Comparison of ENCODE assay signal across 29 cellular contexts in the genomic region with DNA sequence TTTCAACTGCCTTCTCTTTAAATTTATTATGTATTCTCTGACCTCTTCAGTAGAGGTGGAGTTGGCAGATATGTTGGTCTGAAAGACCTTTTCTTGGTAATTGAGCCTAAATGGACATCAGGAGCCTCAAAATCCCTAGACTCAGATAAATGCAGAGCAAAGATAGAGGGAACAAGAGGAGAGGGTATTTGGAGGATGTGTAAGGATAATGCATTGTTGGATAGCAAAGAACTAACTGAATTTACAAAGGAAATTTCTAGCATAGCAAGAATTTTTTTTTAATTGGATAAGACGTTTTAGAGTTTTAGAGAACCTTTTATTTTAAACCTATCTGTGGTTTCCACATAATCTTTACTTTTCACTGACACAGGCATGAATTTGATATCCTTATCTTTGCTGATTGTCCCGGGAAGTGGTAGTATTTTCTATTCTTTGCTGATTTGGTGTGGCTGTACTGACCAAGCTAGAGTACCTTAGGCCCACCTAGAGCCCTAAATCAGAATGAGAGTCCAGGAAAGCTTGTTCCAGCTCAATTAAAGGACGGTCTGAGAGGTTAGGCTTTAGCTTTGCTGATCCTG.
"Had no signal": no experiment of that assay in that cellular context is flagged by ENCODE, and none has a peak within 500 bp of the region (broad histone marks: within the 10 kb centered on the region; RNA-seq: fewer than 3 reads in every experiment).

No MANE protein-coding gene starts in this region.

- H3K27ac ChIP-seq: ascending aorta, epithelial cell of prostate, esophagus squamous epithelium, gastrocnemius medialis, hepatocyte, pancreas, prostate gland, sigmoid colon, stomach, thyroid gland, upper lobe of left lung, vagina had no signal

- ATAC-seq: gastrocnemius medialis; left ventricle myocardium superior; naive thymus-derived CD4-positive, alpha-beta T cell; pancreas; stimulated activated naive B cell treated with anti-CD40 and anti-IgM and Interleukin-4, amounts not matched to agents 10 μg/mL and 1 μg/mL and 100 μg/mL, for 72 hours had no signal

- H3K27ac Mint-ChIP-seq: activated naive CD4-positive, alpha-beta T cell treated with anti-CD3 and anti-CD28 coated beads for 36 hours; activated naive CD8-positive, alpha-beta T cell treated with anti-CD3 and anti-CD28 coated beads for 36 hours; dendritic cell treated with granulocyte-macrophage colony-stimulating factor and Interleukin-4, amounts not matched to agents 40 ng/mL and 50 ng/mL, for 4 days had no signal

- FAIRE-seq: endometrium, pancreas, small intestine had no signal

- H3K4me1 Mint-ChIP-seq: stimulated activated naive B cell treated with anti-CD40 and anti-IgM and Interleukin-4, amounts not matched to agents 10 μg/mL and 1 μg/mL and 100 μg/mL, for 72 hours had no signal

- DNase-seq: activated CD4-positive, alpha-beta T cell treated with anti-CD3 and anti-CD28 coated beads for 4 hours; activated CD4-positive, alpha-beta T cell treated with anti-CD3 and anti-CD28 coated beads, Interleukin-2, amount 50 U/mL, for 4 hours; activated effector memory CD4-positive, alpha-beta T cell treated with anti-CD3 and anti-CD28 coated beads, Interleukin-2, amount 50 U/mL, for 16 hours; activated naive CD4-positive, alpha-beta T cell treated with anti-CD3 and anti-CD28 coated beads for 36 hours; activated naive CD8-positive, alpha-beta T cell treated with anti-CD3 and anti-CD28 coated beads for 36 hours; activated T-cell treated with anti-CD3 and anti-CD28 coated beads for 4 hours; esophagus squamous epithelium; gastrocnemius medialis; glutamatergic neuron; islet precursor cell; left ventricle myocardium superior; naive thymus-derived CD4-positive, alpha-beta T cell; pancreas; retina; sigmoid colon; small intestine; stimulated activated CD4-positive, alpha-beta T cell treated with anti-CD3 and anti-CD28 coated beads, Interleukin-4, amount 100 ng/mL, for 4 hours; stimulated activated CD8-positive, alpha-beta memory T cell treated with anti-CD3 and anti-CD28 coated beads, Interleukin-4, amount 100 ng/mL, for 48 hours; stimulated activated naive B cell treated with anti-CD40 and anti-IgM and Interleukin-4, amounts not matched to agents 10 μg/mL and 1 μg/mL and 100 μg/mL, for 72 hours; stomach; thyroid gland; upper lobe of left lung had no signal

- H3K9me3 Mint-ChIP-seq: activated naive CD4-positive, alpha-beta T cell treated with anti-CD3 and anti-CD28 coated beads for 36 hours; activated naive CD8-positive, alpha-beta T cell treated with anti-CD3 and anti-CD28 coated beads for 36 hours; dendritic cell treated with granulocyte-macrophage colony-stimulating factor and Interleukin-4, amounts not matched to agents 40 ng/mL and 50 ng/mL, for 4 days; naive thymus-derived CD4-positive, alpha-beta T cell; stimulated activated naive B cell treated with anti-CD40 and anti-IgM and Interleukin-4, amounts not matched to agents 10 μg/mL and 1 μg/mL and 100 μg/mL, for 72 hours had no signal

- H3K4me3 Mint-ChIP-seq: activated naive CD4-positive, alpha-beta T cell treated with anti-CD3 and anti-CD28 coated beads for 36 hours; activated naive CD8-positive, alpha-beta T cell treated with anti-CD3 and anti-CD28 coated beads for 36 hours; dendritic cell treated with granulocyte-macrophage colony-stimulating factor and Interleukin-4, amounts not matched to agents 40 ng/mL and 50 ng/mL, for 4 days; naive thymus-derived CD4-positive, alpha-beta T cell; stimulated activated naive B cell treated with anti-CD40 and anti-IgM and Interleukin-4, amounts not matched to agents 10 μg/mL and 1 μg/mL and 100 μg/mL, for 72 hours had no signal

- H3K27me3 Mint-ChIP-seq: activated naive CD8-positive, alpha-beta T cell treated with anti-CD3 and anti-CD28 coated beads for 36 hours; dendritic cell treated with granulocyte-macrophage colony-stimulating factor and Interleukin-4, amounts not matched to agents 40 ng/mL and 50 ng/mL, for 4 days; naive thymus-derived CD4-positive, alpha-beta T cell; stimulated activated naive B cell treated with anti-CD40 and anti-IgM and Interleukin-4, amounts not matched to agents 10 μg/mL and 1 μg/mL and 100 μg/mL, for 72 hours had no signal
